ENCODE assay signal across 27 cellular contexts in genomic region chr1:51525295-51525694, GRCh38.
"Had no signal": no experiment of that assay in that cellular context is flagged by ENCODE, and none has a peak within 500 bp of the region (broad histone marks: within the 10 kb centered on the region; RNA-seq: fewer than 3 reads in every experiment).

No MANE protein-coding gene starts in this region.

- H3K27ac ChIP-seq: colonic mucosa, esophagus squamous epithelium, heart left ventricle, hepatocyte, left lung, ovary, right atrium auricular region, thoracic aorta, upper lobe of left lung had no signal

- DNase-seq: central memory CD4-positive, alpha-beta T cell; colonic mucosa; dermis blood vessel endothelial cell; effector memory CD8-positive, alpha-beta T cell; erythroblast; esophagus squamous epithelium; heart left ventricle; kidney; left cardiac atrium; left lung; mesendoderm; naive thymus-derived CD8-positive, alpha-beta T cell; nephron progenitor cell; ovary; stimulated activated CD4-positive, alpha-beta T cell treated with anti-CD3 and anti-CD28 coated beads, Interleukin-12 subunit alpha, Interleukin-12 subunit beta, amount 100 ng/mL, for 4 hours; stimulated activated CD4-positive, alpha-beta T cell treated with anti-CD3 and anti-CD28 coated beads, Interleukin-1b, Interleukin-23, amount 100 ng/mL, for 48 hours; stimulated activated CD4-positive, alpha-beta T cell treated with anti-CD3 and anti-CD28 coated beads, Interleukin-4, amount 100 ng/mL, for 1 hour; stimulated activated CD8-positive, alpha-beta memory T cell treated with anti-CD3 and anti-CD28 coated beads, Interleukin-4, amount 100 ng/mL, for 48 hours; stimulated activated naive CD4-positive, alpha-beta T cell; stimulated activated naive CD8-positive, alpha-beta T cell treated with anti-CD3 and anti-CD28 coated beads, Interleukin-15, amount 100 ng/mL, for 72 hours; upper lobe of left lung had no signal

- H3K4me3 ChIP-seq: colonic mucosa, esophagus squamous epithelium, heart left ventricle, hepatocyte, left lung, ovary, right atrium auricular region, smooth muscle cell, thoracic aorta, tibial nerve, upper lobe of left lung had no signal

- H3K27me3 ChIP-seq: colonic mucosa, esophagus squamous epithelium, heart left ventricle, hepatocyte, left lung, ovary, right atrium auricular region, tibial nerve, upper lobe of left lung had no signal

- ATAC-seq: effector memory CD8-positive, alpha-beta T cell; heart left ventricle; left cardiac atrium; left lung; naive thymus-derived CD8-positive, alpha-beta T cell; sciatic nerve; stimulated activated naive CD8-positive, alpha-beta T cell treated with anti-CD3 and anti-CD28 coated beads, Interleukin-15, amount 100 ng/mL, for 72 hours had no signal
